1 cellular context compared by ENCODE assay signal in the genomic region with DNA sequence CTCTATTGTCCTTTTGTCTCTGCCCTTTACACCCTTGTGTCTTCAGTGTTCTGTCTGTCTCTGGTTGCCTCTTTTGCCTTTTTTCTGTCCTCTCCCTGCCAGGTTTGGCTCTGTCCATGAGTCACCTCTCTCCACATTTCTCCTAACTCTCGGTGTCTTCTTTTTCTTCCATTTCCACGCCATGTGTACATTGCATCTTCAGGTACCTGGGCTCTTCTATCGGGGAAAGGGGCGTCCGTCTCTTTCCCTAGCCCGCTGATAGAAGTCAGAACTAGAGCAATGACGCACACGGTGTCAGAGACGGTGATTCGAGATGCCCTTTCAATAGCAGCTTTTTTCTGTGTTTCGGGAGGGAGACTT.
TF ChIP-seq lines count a peak whose summit lies in the region.

No MANE protein-coding gene starts in this region.

TF ChIP-seq in K562, 482 proteins besides CTCF, POLR2A, EP300 and RAD21 (continued from another document):
- TF ChIP-seq ZNF143 (CRISPR knock-in tag; IDR thresholded peaks at IDR 0.05) (no peak), BACH1 (tag; IDR thresholded peaks at IDR 0.05) (no peak), POLR2AphosphoS5 (IDR thresholded peaks at IDR 0.05; ENCODE audit: control insufficient read depth, insufficient read depth, low read depth, low read length) (no peak), ZNF717 (CRISPR knock-in tag; IDR thresholded peaks at IDR 0.05) (no peak), SMARCE1 (IDR thresholded peaks at IDR 0.05) (peak; percentile 51; the same call in 1 of the 2 replicates), CREB3 (tag; conservative IDR thresholded peaks at IDR 0.05; ENCODE audit: low read depth) (no peak), SAP30 (IDR thresholded peaks at IDR 0.05; ENCODE audit: borderline replicate concordance, insufficient read depth, low read depth, low read length, poor library complexity, severe bottlenecking) (peak; percentile 11), PHB2 (IDR thresholded peaks at IDR 0.05; ENCODE audit: low read depth) (0 out of 2 replicates have a peak, but pooled peaks have one; percentile 60), ELF4 (CRISPR knock-in tag; IDR thresholded peaks at IDR 0.05) (peak; percentile 48; the same call in 1 of the 2 replicates), ZNF41 (CRISPR knock-in tag; conservative IDR thresholded peaks at IDR 0.05) (no peak)
- TF ChIP-seq, protein P1, sequence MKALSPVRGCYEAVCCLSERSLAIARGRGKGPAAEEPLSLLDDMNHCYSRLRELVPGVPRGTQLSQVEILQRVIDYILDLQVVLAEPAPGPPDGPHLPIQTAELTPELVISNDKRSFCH (CRISPR knock-in tag; IDR thresholded peaks at IDR 0.05): no peak
- TF ChIP-seq, protein P1 (tag; IDR thresholded peaks at IDR 0.05): peak; percentile 25; the same call in 1 of the 2 replicates
